8 cellular contexts compared by ENCODE assay signal in the genomic region with DNA sequence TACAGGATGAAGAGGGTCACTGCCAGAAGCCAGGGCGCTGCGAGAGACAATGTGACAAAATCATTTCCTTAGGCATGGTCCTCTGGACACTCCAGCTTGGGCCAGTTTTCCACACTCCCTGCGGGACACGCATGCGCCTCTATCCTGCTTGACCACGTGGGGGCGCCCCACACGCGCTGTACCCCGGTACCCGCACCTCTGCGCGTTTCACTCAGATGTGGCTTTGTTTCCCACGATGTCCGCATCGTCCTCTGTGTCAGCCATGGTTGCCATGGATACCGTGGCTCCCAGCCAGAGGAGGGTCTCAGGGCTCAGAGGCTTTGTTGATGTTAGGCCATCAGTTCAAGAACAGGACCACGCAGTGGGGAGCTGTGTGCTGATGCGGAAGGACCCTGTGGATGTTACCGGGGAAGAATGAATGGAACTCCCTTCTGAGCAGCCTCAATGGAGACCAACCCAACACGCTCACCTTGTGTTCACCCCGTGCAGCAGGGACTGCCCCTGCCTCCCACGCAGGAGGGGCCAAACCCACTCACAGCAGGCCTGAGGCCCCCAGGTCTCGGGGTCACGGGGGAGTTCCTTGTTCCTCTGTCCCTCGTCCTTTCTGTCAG.
A peak's percentile ranks its signal among the peaks of the same experiment; 100 is the strongest.
DNase-seq lines count a peak whose midpoint lies in the region; ATAC-seq and TF ChIP-seq lines count a peak whose summit lies in the region.

No MANE protein-coding gene starts in this region.

- no peaks in the 10 kb centered on the region for H3K36me3 ChIP-seq in right lobe of liver

- no peaks in the 10 kb centered on the region for H3K27me3 ChIP-seq in right lobe of liver

- H3K9me3 ChIP-seq in right lobe of liver: no peaks in the 10 kb centered on the region

- TF ChIP-seq POLR2A in NB4 (IDR thresholded peaks at IDR 0.05; ENCODE audit: extremely low read depth, insufficient read length) (no peak), right lobe of liver (IDR thresholded peaks at IDR 0.05) (no peak)

- H3K4me1 ChIP-seq in right lobe of liver: no peaks in the 10 kb centered on the region

- DNase-seq in GM10266 (ENCODE audit: extremely low spot score) (peak; percentile 54), NB4 (ENCODE audit: low read depth) (peak; percentile 80), cerebellar cortex (ENCODE audit: low spot score) (peak; percentile 77), right lobe of liver (peak; percentile 53 to 64 (median 59))
- DNase-seq in stimulated activated CD8-positive, alpha-beta memory T cell treated with anti-CD3 and anti-CD28 coated beads, Interleukin-15, amount 100 ng/mL, for 48 hours (ENCODE audit: low read depth in 2 of 2): peak; percentile 26 to 27

- WGBS in right lobe of liver (ENCODE audit: insufficient coverage, low coverage, low lambda C conversion rate, missing lambda C conversion rate): 5% methylated on average over 15 of the region's 26 CpGs

- intact Hi-C loops in right lobe of liver (cut with DNase I): no loop called here

- ATAC-seq in right lobe of liver (peak; percentile 70 to 81 (median 72)), HG03045 (IDR thresholded peaks at IDR 0.05; ENCODE audit: unreplicated experiment) (no peak), GM18517 (IDR thresholded peaks at IDR 0.05; ENCODE audit: unreplicated experiment) (no peak)

- H3K27ac ChIP-seq in VCaP (no peak overlapping the region), right lobe of liver (no peak overlapping the region)

- TF ChIP-seq CTCF in GM10266 (IDR thresholded peaks at IDR 0.05; ENCODE audit: control insufficient read depth, insufficient read depth, low read depth, missing control alignments): peak; percentile 71
- peak; percentile 77 for TF ChIP-seq CTCF in NB4 (IDR thresholded peaks at IDR 0.05; ENCODE audit: low read depth, low read length)
- peak; percentile 87 for TF ChIP-seq CTCF in VCaP (conservative IDR thresholded peaks at IDR 0.05)
- TF ChIP-seq CTCF in right lobe of liver (IDR thresholded peaks at IDR 0.05): peak; percentile 36 to 68 (median 46)

- H3K4me3 ChIP-seq in NB4 (ENCODE audit: low read depth, low read length): no peak overlapping the region
- H3K4me3 ChIP-seq in right lobe of liver: no peak overlapping the region

Comparison
In these comparisons a context has a peak if more than half of its experiments do, and no peak if none do; other contexts are left out.
1. DNase-seq: peak in every context shown above with its lines; median percentile 80 in NB4; 77 in cerebellar cortex; 59 in right lobe of liver; 54 in GM10266; 26 in stimulated activated CD8-positive, alpha-beta memory T cell treated with anti-CD3 and anti-CD28 coated beads, Interleukin-15, amount 100 ng/mL, for 48 hours.
2. ATAC-seq: peak in right lobe of liver (4 of 4); none in HG03045 (single experiment) and GM18517 (single experiment).
3. Peak in every context shown above with its lines, with median percentiles within 50 percentile points of each other: CTCF ChIP-seq.